In the genomic region with DNA sequence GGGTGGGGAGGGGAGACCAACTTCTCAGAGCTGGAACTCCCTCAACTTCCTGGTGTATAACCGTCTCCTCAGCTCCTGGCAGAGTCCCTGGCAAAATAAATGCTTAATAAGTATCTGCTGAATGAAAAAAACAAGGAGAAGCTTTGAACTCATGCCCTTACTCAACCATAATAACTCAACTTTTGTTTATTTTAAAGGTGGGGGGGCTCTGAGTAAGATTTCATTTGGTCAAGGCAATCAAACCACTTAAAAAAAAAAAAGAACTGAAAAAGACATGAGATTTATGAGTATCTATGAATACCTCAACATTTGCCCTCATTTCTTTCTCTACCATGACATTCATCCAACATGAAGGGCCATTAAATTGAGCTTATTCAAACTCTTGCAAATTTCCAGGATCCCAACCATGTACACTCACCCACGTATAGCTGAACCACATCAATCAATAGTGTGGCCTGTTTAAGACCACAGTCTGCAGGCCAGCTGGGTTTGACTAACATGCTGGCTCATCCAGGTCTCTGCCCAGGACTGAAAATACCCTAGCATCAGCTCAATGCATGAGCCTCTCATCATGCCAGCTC, we compare ENCODE assay signal across 13 cellular contexts.
DNase-seq lines count a peak whose midpoint lies in the region; ATAC-seq, FAIRE-seq and TF ChIP-seq lines count a peak whose summit lies in the region.
"Had no signal": no experiment of that assay in that cellular context is flagged by ENCODE, and none has a peak within 500 bp of the region (broad histone marks: within the 10 kb centered on the region; RNA-seq: fewer than 3 reads in every experiment).

No MANE protein-coding gene starts in this region.

- peaks cover 100% of the 10 kb centered on the region for H3K4me1 Mint-ChIP-seq in stimulated activated naive CD8-positive, alpha-beta T cell treated with anti-CD3 and anti-CD28 coated beads, Interleukin-15, amount 100 ng/mL, for 72 hours

- H3K36me3 Mint-ChIP-seq in activated naive CD4-positive, alpha-beta T cell treated with anti-CD3 and anti-CD28 coated beads, Interleukin-2, amount 50 U/mL, for 72 hours, result peaks cover 11 to 23% of the 10 kb centered on the region in 2 donors

- DNase-seq in activated naive CD4-positive, alpha-beta T cell treated with anti-CD3 and anti-CD28 coated beads, Interleukin-2, amount 50 U/mL, for 72 hours (ENCODE audit: low spot score in 2 of 2), result peak in 1 of 2 donors; percentile 79
- DNase-seq in activated naive CD4-positive, alpha-beta T cell treated with Interleukin-2 at 50 U/mL for 16 hours, result no peak
- DNase-seq in RCC 7860 (ENCODE audit: low spot score) (peak; percentile 80), fibroblast of mammary gland (ENCODE audit: low read depth) (peak; percentile 95), kidney (no peak), HPDE6-E6E7 (ENCODE audit: extremely low spot score) (no peak)
- peak in 1 of 2 donors; percentile 66 for DNase-seq in stimulated activated naive CD8-positive, alpha-beta T cell treated with anti-CD3 and anti-CD28 coated beads, Interleukin-15, amount 100 ng/mL, for 72 hours
- DNase-seq: activated effector memory CD4-positive, alpha-beta T cell treated with Interleukin-2 at 50 U/mL for 16 hours; NCI-H2081 treated with DMSO at 0.1 percent for 48 hours; small intestine had no signal

- H3K27me3 Mint-ChIP-seq in stimulated activated naive CD8-positive, alpha-beta T cell treated with anti-CD3 and anti-CD28 coated beads, Interleukin-15, amount 100 ng/mL, for 72 hours, result no peaks in the 10 kb centered on the region

- peaks cover 11 to 12% of the 10 kb centered on the region in 2 donors for H3K4me1 ChIP-seq in kidney (ENCODE audit: control insufficient read depth in 1 of 2, insufficient read depth in 1 of 2, low read depth in 1 of 2, low read length in 2 of 2)

- H3K4me3 ChIP-seq in fibroblast of mammary gland (ENCODE audit: control insufficient read depth, low read depth, low read length) (no peak overlapping the region), kidney (ENCODE audit: low read length in 2 of 2) (no peak overlapping the region)
- H3K4me3 ChIP-seq: suprapubic skin had no signal

- FAIRE-seq in RCC 7860 (lab: Jason Lieb, UNC), result peak; percentile 88
- FAIRE-seq in kidney (lab: Jason Lieb, UNC), result no peak
- FAIRE-seq: endometrium, small intestine had no signal

- peak overlapping the region; percentile 62 to 93 for H3K27ac Mint-ChIP-seq in activated naive CD4-positive, alpha-beta T cell treated with anti-CD3 and anti-CD28 coated beads, Interleukin-2, amount 50 U/mL, for 72 hours
- H3K27ac Mint-ChIP-seq in stimulated activated naive CD8-positive, alpha-beta T cell treated with anti-CD3 and anti-CD28 coated beads, Interleukin-15, amount 100 ng/mL, for 72 hours, result peak overlapping the region in 1 of 2 donors; percentile 61

- no peaks in the 10 kb centered on the region for H3K36me3 ChIP-seq in kidney (ENCODE audit: control insufficient read depth in 1 of 2, insufficient read depth in 2 of 2, low read length in 2 of 2)
- H3K36me3 ChIP-seq: suprapubic skin had no signal

- intact Hi-C loops in kidney (cut with DNase I), result no loop called here

- H3K9ac ChIP-seq in kidney (ENCODE audit: low read length in 2 of 2), result no peak overlapping the region

- H3K9me3 ChIP-seq in kidney (ENCODE audit: control insufficient read depth in 1 of 2, low read length in 2 of 2), result no peaks in the 10 kb centered on the region
- H3K9me3 ChIP-seq: suprapubic skin had no signal

- H3K4me3 Mint-ChIP-seq in stimulated activated naive CD8-positive, alpha-beta T cell treated with anti-CD3 and anti-CD28 coated beads, Interleukin-15, amount 100 ng/mL, for 72 hours, result peak overlapping the region; percentile 14 to 36

- no peak for TF ChIP-seq CTCF in fibroblast of mammary gland (conservative IDR thresholded peaks at IDR 0.05; ENCODE audit: control insufficient read depth, insufficient read depth, low read depth, low read length)
- no peak for TF ChIP-seq CTCF in kidney (IDR thresholded peaks at IDR 0.05; ENCODE audit: borderline replicate concordance, extremely low read depth, insufficient read depth)

- ATAC-seq in activated naive CD4-positive, alpha-beta T cell treated with anti-CD3 and anti-CD28 coated beads, Interleukin-2, amount 50 U/mL, for 72 hours, result peak in 1 of 2 donors; percentile 73
- peak; percentile 56 for ATAC-seq in stimulated activated naive CD8-positive, alpha-beta T cell treated with anti-CD3 and anti-CD28 coated beads, Interleukin-15, amount 100 ng/mL, for 72 hours
- ATAC-seq in GM19324 (IDR thresholded peaks at IDR 0.05; ENCODE audit: low FRiP score, unreplicated experiment), result no peak

- H3K9me3 Mint-ChIP-seq in activated naive CD4-positive, alpha-beta T cell treated with anti-CD3 and anti-CD28 coated beads, Interleukin-2, amount 50 U/mL, for 72 hours, result peaks cover 3 to 4% of the 10 kb centered on the region in 2 donors
- no peaks in the 10 kb centered on the region for H3K9me3 Mint-ChIP-seq in stimulated activated naive CD8-positive, alpha-beta T cell treated with anti-CD3 and anti-CD28 coated beads, Interleukin-15, amount 100 ng/mL, for 72 hours

- H3K27ac ChIP-seq in kidney (ENCODE audit: low read depth in 2 of 2, low read length in 2 of 2), result no peak overlapping the region
- H3K27ac ChIP-seq: suprapubic skin had no signal

Comparison
In these comparisons a context has a peak if more than half of its experiments do, and no peak if none do; other contexts are left out.
1. DNase-seq: peak in RCC 7860 (single experiment) and fibroblast of mammary gland (single experiment); none in activated naive CD4-positive, alpha-beta T cell treated with Interleukin-2 at 50 U/mL for 16 hours (single experiment), kidney (single experiment) and HPDE6-E6E7 (single experiment).